12 cellular contexts compared by ENCODE assay signal in genomic region chr2:106065983-106066826, GRCh38.
DNase-seq lines count a peak whose midpoint lies in the region; ATAC-seq, FAIRE-seq and TF ChIP-seq lines count a peak whose summit lies in the region.
"Had no signal": no experiment of that assay in that cellular context is flagged by ENCODE, and none has a peak within 500 bp of the region (broad histone marks: within the 10 kb centered on the region; RNA-seq: fewer than 3 reads in every experiment).

No MANE protein-coding gene starts in this region.

- H3K9ac ChIP-seq in endodermal cell (ENCODE audit: extremely low read depth, low read length, poor library complexity, severe bottlenecking) (no peak overlapping the region), muscle layer of colon (ENCODE audit: low read length) (no peak overlapping the region)

- H3K9me3 ChIP-seq in endodermal cell (ENCODE audit: control insufficient read depth, low read length) (no peaks in the 10 kb centered on the region), muscle layer of colon (ENCODE audit: low read length) (no peaks in the 10 kb centered on the region), testis (no peaks in the 10 kb centered on the region), small intestine (ENCODE audit: control insufficient read depth, low read depth) (no peaks in the 10 kb centered on the region)
- H3K9me3 ChIP-seq: HAP-1 had no signal

- H3K4me3 ChIP-seq in endodermal cell (ENCODE audit: low read length) = peak overlapping the region; percentile 69
- peak overlapping the region; percentile 62 to 67 for H3K4me3 ChIP-seq in muscle layer of colon (ENCODE audit: low read depth in 1 of 2, low read length in 2 of 2)
- peak overlapping the region; percentile 46 to 62 for H3K4me3 ChIP-seq in testis
- no peak overlapping the region for H3K4me3 ChIP-seq in small intestine (ENCODE audit: low read depth in 1 of 2, low read length in 2 of 2)
- H3K4me3 ChIP-seq: HAP-1 had no signal

- intact Hi-C loops in testis (cut with DNase I; ENCODE audit: low total_unique reads) = no loop called here

- no peaks in the 10 kb centered on the region for H3K9me3 Mint-ChIP-seq in T-helper 1 cell treated with Interleukin-12 subunit alpha and Interleukin-12 subunit beta and Interleukin-4 antibody, amounts not matched to agents 30 μg/mL and 1 μg/mL, for 36 hours
- no peaks in the 10 kb centered on the region for H3K9me3 Mint-ChIP-seq in endodermal cell

- H3K4me3 Mint-ChIP-seq in T-helper 1 cell treated with Interleukin-12 subunit alpha and Interleukin-12 subunit beta and Interleukin-4 antibody, amounts not matched to agents 30 μg/mL and 1 μg/mL, for 36 hours = peak overlapping the region; percentile 47
- H3K4me3 Mint-ChIP-seq in endodermal cell = peak overlapping the region; percentile 52

- H3K27me3 Mint-ChIP-seq in T-helper 1 cell treated with Interleukin-12 subunit alpha and Interleukin-12 subunit beta and Interleukin-4 antibody, amounts not matched to agents 30 μg/mL and 1 μg/mL, for 36 hours (ENCODE audit: low read depth) = peaks cover 46% of the 10 kb centered on the region
- H3K27me3 Mint-ChIP-seq in endodermal cell (ENCODE audit: insufficient read depth) = peaks cover 28% of the 10 kb centered on the region

- H3K27ac Mint-ChIP-seq in T-helper 1 cell treated with Interleukin-12 subunit alpha and Interleukin-12 subunit beta and Interleukin-4 antibody, amounts not matched to agents 30 μg/mL and 1 μg/mL, for 36 hours = no peak overlapping the region
- no peak overlapping the region for H3K27ac Mint-ChIP-seq in endodermal cell

- ATAC-seq in HG02885 (IDR thresholded peaks at IDR 0.05; ENCODE audit: poor library complexity, unreplicated experiment) = no peak
- ATAC-seq: Panc1 had no signal

- no peak for TF ChIP-seq CTCF in endodermal cell (conservative IDR thresholded peaks at IDR 0.05)
- TF ChIP-seq CTCF in testis (IDR thresholded peaks at IDR 0.05) = no peak

- H3K36me3 Mint-ChIP-seq in T-helper 1 cell treated with Interleukin-12 subunit alpha and Interleukin-12 subunit beta and Interleukin-4 antibody, amounts not matched to agents 30 μg/mL and 1 μg/mL, for 36 hours (ENCODE audit: low read depth) = peaks cover 3% of the 10 kb centered on the region
- H3K36me3 Mint-ChIP-seq in endodermal cell (ENCODE audit: low read depth) = no peaks in the 10 kb centered on the region

- H3K27ac ChIP-seq in endodermal cell (ENCODE audit: low read depth, low read length) = no peak overlapping the region
- H3K27ac ChIP-seq in muscle layer of colon (ENCODE audit: low read depth, low read length) = peak overlapping the region; percentile 22
- no peak overlapping the region for H3K27ac ChIP-seq in testis
- H3K27ac ChIP-seq in small intestine (ENCODE audit: low read depth in 1 of 2, low read length in 1 of 2) = no peak overlapping the region

- H3K4me1 Mint-ChIP-seq in T-helper 1 cell treated with Interleukin-12 subunit alpha and Interleukin-12 subunit beta and Interleukin-4 antibody, amounts not matched to agents 30 μg/mL and 1 μg/mL, for 36 hours (ENCODE audit: low read depth) = peaks cover 8% of the 10 kb centered on the region
- H3K4me1 Mint-ChIP-seq in endodermal cell = peaks cover 5% of the 10 kb centered on the region

- H3K4me1 ChIP-seq in endodermal cell (ENCODE audit: control insufficient read depth, insufficient read depth, low read length) (no peaks in the 10 kb centered on the region), muscle layer of colon (ENCODE audit: insufficient read depth, low read length) (peaks cover 18% of the 10 kb centered on the region), testis (no peaks in the 10 kb centered on the region), small intestine (ENCODE audit: control insufficient read depth in 2 of 2, insufficient read depth in 1 of 2, low read depth in 1 of 2, low read length in 1 of 2) (no peaks in the 10 kb centered on the region)
- H3K4me1 ChIP-seq: HAP-1 had no signal

- TF ChIP-seq POLR2A in testis (IDR thresholded peaks at IDR 0.05) = no peak

- H3K36me3 ChIP-seq in endodermal cell (ENCODE audit: control insufficient read depth, insufficient read depth, low read length) = no peaks in the 10 kb centered on the region
- H3K36me3 ChIP-seq in muscle layer of colon (ENCODE audit: insufficient read depth, low read length) = no peaks in the 10 kb centered on the region
- H3K36me3 ChIP-seq in testis (ENCODE audit: low read depth, missing control alignments) = no peaks in the 10 kb centered on the region
- no peaks in the 10 kb centered on the region for H3K36me3 ChIP-seq in small intestine (ENCODE audit: control insufficient read depth in 2 of 2, insufficient read depth in 2 of 2, low read length in 2 of 2)
- H3K36me3 ChIP-seq: HAP-1 had no signal

- DNase-seq in T-helper 1 cell = no peak
- peak; percentile 70 for DNase-seq in endodermal cell
- DNase-seq in testis = no peak
- no peak for DNase-seq in stimulated activated CD4-positive, alpha-beta T cell treated with anti-CD3 and anti-CD28 coated beads, Interleukin-4, amount 100 ng/mL, for 24 hours
- DNase-seq in small intestine = no peak
- DNase-seq: Kasumi-1; stimulated activated CD4-positive, alpha-beta T cell treated with anti-CD3 and anti-CD28 coated beads, Interleukin-1b, Interleukin-23, amount 100 ng/mL, for 48 hours had no signal

- no peak for FAIRE-seq in small intestine (lab: Jason Lieb, UNC)

- peaks cover 27% of the 10 kb centered on the region for H3K27me3 ChIP-seq in endodermal cell (ENCODE audit: control insufficient read depth, insufficient read depth, low read length, poor library complexity, severe bottlenecking)
- peaks cover 0 to 7% of the 10 kb centered on the region in 2 donors for H3K27me3 ChIP-seq in muscle layer of colon (ENCODE audit: control insufficient read depth in 1 of 2, insufficient read depth in 2 of 2, low read length in 2 of 2)
- no peaks in the 10 kb centered on the region for H3K27me3 ChIP-seq in testis
- H3K27me3 ChIP-seq in small intestine (ENCODE audit: control insufficient read depth in 2 of 2, insufficient read depth in 2 of 2, low read length in 2 of 2) = peaks cover 0 to 17% of the 10 kb centered on the region in 2 donors

- WGBS in endodermal cell (ENCODE audit: insufficient coverage in 1 of 2, insufficient read length in 1 of 2), 2 experiments = 30 to 39% methylated on average over 19 to 26 of the region's 26 CpGs
- WGBS in testis, 2 donors = 35 to 51% methylated on average over 22 to 26 of the region's 26 CpGs
- 38 to 57% (median 52%) methylated on average over 26 of the region's 26 CpGs for WGBS in small intestine, 3 donors

Comparison
In these comparisons a context has a peak if more than half of its experiments do, and no peak if none do; other contexts are left out.
1. H3K4me3 ChIP-seq: peak in endodermal cell (single experiment), muscle layer of colon (2 of 2) and testis (2 of 2); none in small intestine (0 of 2).